1 cellular context compared by ENCODE assay signal in the genomic region with DNA sequence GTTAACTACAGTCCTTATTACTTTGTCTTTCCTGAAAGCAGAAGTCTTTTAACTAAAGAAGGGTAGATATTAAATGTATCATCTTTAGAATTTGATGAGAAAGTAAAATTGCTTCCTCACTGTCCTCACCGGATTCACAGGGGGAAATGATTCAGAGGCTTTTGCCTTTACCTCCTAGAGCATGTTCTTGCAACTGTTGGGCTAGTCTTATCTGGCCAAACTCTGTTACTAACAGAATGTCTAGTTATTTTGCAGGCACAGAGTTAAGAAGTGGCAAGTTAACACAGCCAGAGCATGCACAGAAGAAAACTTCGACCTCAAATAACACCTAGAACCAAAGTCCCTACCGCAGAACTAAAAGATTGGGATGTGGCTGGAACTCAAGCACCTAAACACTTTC.
TF ChIP-seq lines count a peak whose summit lies in the region.

No MANE protein-coding gene starts in this region.

TF ChIP-seq in HepG2, 621 proteins besides CTCF, POLR2A, EP300 and RAD21:
- TF ChIP-seq NONO (IDR thresholded peaks at IDR 0.05) (no peak), NONO (CRISPR knock-in tag; conservative IDR thresholded peaks at IDR 0.05) (no peak), PRMT3 (CRISPR knock-in tag; IDR thresholded peaks at IDR 0.05; ENCODE audit: borderline replicate concordance, low read depth) (no peak), ETV6 (CRISPR knock-in tag; conservative IDR thresholded peaks at IDR 0.05) (no peak), ZSCAN12 (CRISPR knock-in tag; IDR thresholded peaks at IDR 0.05) (no peak), HNRNPH1 (optimal IDR thresholded peaks at IDR 0.05; ENCODE audit: low read depth, low read length) (no peak), MBD4 (IDR thresholded peaks at IDR 0.05; ENCODE audit: borderline replicate concordance, low read length) (no peak), ARNT2 (CRISPR knock-in tag; IDR thresholded peaks at IDR 0.05; ENCODE audit: low read depth) (no peak), NFKB2 (CRISPR knock-in tag; IDR thresholded peaks at IDR 0.05; ENCODE audit: borderline replicate concordance) (no peak), ZNF891 (CRISPR knock-in tag; IDR thresholded peaks at IDR 0.05) (no peak), ZNF652 (CRISPR knock-in tag; IDR thresholded peaks at IDR 0.05; ENCODE audit: borderline replicate concordance, low read depth) (no peak), CHD2 (IDR thresholded peaks at IDR 0.05; ENCODE audit: low read depth, low read length) (no peak), SP4 (CRISPR knock-in tag; IDR thresholded peaks at IDR 0.05) (no peak), ATF4 (CRISPR knock-in tag; IDR thresholded peaks at IDR 0.05) (no peak), ZNF431 (CRISPR knock-in tag; IDR thresholded peaks at IDR 0.05; ENCODE audit: borderline replicate concordance, low read depth) (no peak), E2F2 (CRISPR knock-in tag; IDR thresholded peaks at IDR 0.05; ENCODE audit: borderline replicate concordance) (no peak)
TF ChIP-seq in HepG2: peak in this region for 0.
